Comparison of ENCODE assay signal across 20 cellular contexts in genomic region chr9:107948086-107948485, GRCh38.
A peak's percentile ranks its signal among the peaks of the same experiment; 100 is the strongest.
DNase-seq lines count a peak whose midpoint lies in the region; ATAC-seq and TF ChIP-seq lines count a peak whose summit lies in the region.
"Had no signal": no experiment of that assay in that cellular context is flagged by ENCODE, and none has a peak within 500 bp of the region (broad histone marks: within the 10 kb centered on the region; RNA-seq: fewer than 3 reads in every experiment).

No MANE protein-coding gene starts in this region.

- no peaks in the 10 kb centered on the region for H3F3A ChIP-seq in smooth muscle cell (ENCODE audit: low read depth)

- H2BK12ac ChIP-seq in mesenchymal stem cell (ENCODE audit: low read length in 2 of 2), result no peak overlapping the region

- H3K27ac ChIP-seq in smooth muscle cell (ENCODE audit: low read depth) (peak overlapping the region; percentile 5), mesenchymal stem cell (ENCODE audit: low read length, poor library complexity, severe bottlenecking) (no peak overlapping the region)
- H3K27ac ChIP-seq: KMS-11 had no signal

- H3K9ac ChIP-seq in smooth muscle cell (ENCODE audit: low read depth) (no peak overlapping the region), mesenchymal stem cell (ENCODE audit: low read length) (no peak overlapping the region)
- H3K9ac ChIP-seq: KMS-11 had no signal

- no peak overlapping the region for H2BK5ac ChIP-seq in mesenchymal stem cell (ENCODE audit: low read depth, low read length, poor library complexity, severe bottlenecking)

- H2AFZ ChIP-seq in smooth muscle cell (ENCODE audit: low read depth), result no peak overlapping the region
- H2AFZ ChIP-seq in mesenchymal stem cell (ENCODE audit: low read depth, low read length), result no peak overlapping the region

- WGBS in smooth muscle cell (ENCODE audit: low lambda C conversion rate), result 59% methylated on average over 6 of the region's 6 CpGs
- WGBS in mesenchymal stem cell, result 70% methylated on average over 6 of the region's 6 CpGs

- no peaks in the 10 kb centered on the region for H3K4me1 ChIP-seq in smooth muscle cell (ENCODE audit: low read depth)
- peaks cover 2% of the 10 kb centered on the region for H3K4me1 ChIP-seq in mesenchymal stem cell (ENCODE audit: control insufficient read depth, insufficient read depth, low read depth, low read length)
- H3K4me1 ChIP-seq: BE2C, Caco-2 had no signal

- no peak overlapping the region for H4K8ac ChIP-seq in mesenchymal stem cell (ENCODE audit: low read length)

- H4K91ac ChIP-seq in mesenchymal stem cell (ENCODE audit: low read length), result no peak overlapping the region

- peak overlapping the region; percentile 29 for H3K4me2 ChIP-seq in smooth muscle cell
- H3K4me2 ChIP-seq in mesenchymal stem cell (ENCODE audit: low read length, poor library complexity, severe bottlenecking), result no peak overlapping the region
- H3K4me2 ChIP-seq: KMS-11 had no signal

- H2BK120ac ChIP-seq in mesenchymal stem cell (ENCODE audit: low read depth, low read length), result no peak overlapping the region

- no peaks in the 10 kb centered on the region for H3K79me1 ChIP-seq in mesenchymal stem cell (replicated peaks; ENCODE audit: low read length, poor library complexity, severe bottlenecking)

- TF ChIP-seq CTCF in smooth muscle cell (IDR thresholded peaks at IDR 0.05; ENCODE audit: borderline replicate concordance, insufficient read depth, poor library complexity, severe bottlenecking), result no peak

- no peak overlapping the region for H3K23ac ChIP-seq in mesenchymal stem cell (ENCODE audit: low read length in 2 of 2)

- H3K27me3 ChIP-seq in smooth muscle cell (ENCODE audit: low read depth), result no peaks in the 10 kb centered on the region
- no peaks in the 10 kb centered on the region for H3K27me3 ChIP-seq in mesenchymal stem cell (ENCODE audit: control insufficient read depth in 1 of 2, insufficient read depth in 1 of 2, low read length in 2 of 2)
- H3K27me3 ChIP-seq: BE2C had no signal

- no peak overlapping the region for H2AK5ac ChIP-seq in mesenchymal stem cell (ENCODE audit: low read length, severe bottlenecking)

- no peaks in the 10 kb centered on the region for H3K79me2 ChIP-seq in smooth muscle cell (ENCODE audit: low read depth)

- H3K4me3 ChIP-seq in smooth muscle cell (no peak overlapping the region), mesenchymal stem cell (ENCODE audit: insufficient read depth in 1 of 2, low read depth in 1 of 2, low read length in 2 of 2) (no peak overlapping the region)

- H2BK15ac ChIP-seq in mesenchymal stem cell (ENCODE audit: low read depth, poor library complexity, severe bottlenecking), result no peak overlapping the region

- ATAC-seq in GM18519 (IDR thresholded peaks at IDR 0.05; ENCODE audit: low FRiP score, unreplicated experiment) (no peak), HG02884 (IDR thresholded peaks at IDR 0.05; ENCODE audit: unreplicated experiment) (no peak)

- H3K18ac ChIP-seq in mesenchymal stem cell (ENCODE audit: low read depth in 1 of 2, low read length in 2 of 2), result no peak overlapping the region

- H3K9me3 ChIP-seq in smooth muscle cell (replicated peaks; ENCODE audit: low read depth), result no peaks in the 10 kb centered on the region
- H3K9me3 ChIP-seq in mesenchymal stem cell (ENCODE audit: control insufficient read depth, low read length), result peaks cover 17% of the 10 kb centered on the region
- H3K9me3 ChIP-seq: BE2C had no signal

- no peak overlapping the region for H3K4ac ChIP-seq in mesenchymal stem cell (ENCODE audit: low read depth in 1 of 2, low read length in 2 of 2)

- H3K14ac ChIP-seq in mesenchymal stem cell (ENCODE audit: low read length in 2 of 2), result no peak overlapping the region

- DNase-seq in EL (peak; percentile 77), M059J (ENCODE audit: low read depth) (peak; percentile 87), foreskin melanocyte (peak; percentile 81), smooth muscle cell (lab: John Stamatoyannopoulos, UW; ENCODE audit: unreplicated experiment) (no peak), mesenchymal stem cell (no peak), SIG-M5 treated with dmso at 0.1 percent for 504 hours (lab: John Stamatoyannopoulos, UW; ENCODE audit: unreplicated experiment) (no peak)
- DNase-seq: BE2C; Caco-2; CD4-positive, alpha-beta T cell; NCI-H1436; NCI-H1930; NCI-H226; NCI-H524; NCI-H82; OCI-M1; RPMI8226; SHP77 treated with DMSO at 0.1 percent for 48 hours had no signal

- H3K36me3 ChIP-seq in smooth muscle cell (ENCODE audit: low read depth) (no peaks in the 10 kb centered on the region), mesenchymal stem cell (ENCODE audit: control insufficient read depth in 1 of 2, insufficient read depth in 2 of 2, low read depth in 1 of 2, low read length in 2 of 2) (no peaks in the 10 kb centered on the region)
- H3K36me3 ChIP-seq: BE2C had no signal

- no peaks in the 10 kb centered on the region for H4K20me1 ChIP-seq in smooth muscle cell (ENCODE audit: low read depth)

Comparison
In these comparisons a context has a peak if more than half of its experiments do, and no peak if none do; other contexts are left out.
1. DNase-seq: peak in EL (single experiment), M059J (single experiment) and foreskin melanocyte (single experiment); none in smooth muscle cell (single experiment), mesenchymal stem cell (single experiment) and SIG-M5 treated with dmso at 0.1 percent for 504 hours (single experiment).